In the genomic region with DNA sequence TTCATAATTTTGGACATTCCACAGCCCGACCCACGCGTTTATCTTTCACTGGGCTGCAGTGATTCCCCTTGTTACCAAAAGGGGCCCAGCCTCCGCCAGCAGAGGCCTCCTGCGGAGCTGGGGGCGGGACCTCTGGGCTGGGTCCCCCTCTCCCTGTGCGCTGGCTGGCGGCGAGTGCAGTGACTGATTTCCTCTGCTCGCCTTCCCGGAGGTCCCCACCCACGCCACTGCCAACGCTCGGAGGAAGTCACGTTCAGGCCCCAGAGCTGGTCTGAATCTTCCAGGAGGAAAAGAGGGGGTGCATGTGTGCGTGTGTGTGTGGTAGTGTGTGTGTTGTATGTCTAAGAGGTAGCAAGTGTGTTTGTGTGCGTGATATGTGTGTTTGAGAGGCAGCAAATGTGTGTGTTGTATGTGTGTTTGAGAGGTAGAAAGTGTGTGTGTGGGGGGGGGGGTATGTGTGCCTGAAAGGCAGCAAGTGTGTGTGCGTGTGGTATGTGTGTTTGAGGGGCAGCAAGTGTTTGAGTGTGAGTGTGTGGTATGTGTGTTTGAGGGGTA, we compare ENCODE assay signal across 8 cellular contexts. TPM values are rescaled to one million over a fixed set of nuclear protein-coding genes. Genes with fewer than 3 reads are reported as not detected.
A peak's percentile ranks its signal among the peaks of the same experiment; 100 is the strongest.
DNase-seq lines count a peak whose midpoint lies in the region; ATAC-seq, FAIRE-seq and TF ChIP-seq lines count a peak whose summit lies in the region.

No MANE protein-coding gene starts in this region.

- peak; percentile 76 for FAIRE-seq in HTR-8/SVneo (lab: Jason Lieb, UNC)

- H3K4me1 ChIP-seq in rectal smooth muscle tissue (ENCODE audit: control insufficient read depth, insufficient read depth, low read length) (no peaks in the 10 kb centered on the region), upper lobe of right lung (peaks cover 9% of the 10 kb centered on the region)

- H3K36me3 Mint-ChIP-seq in activated T-cell treated with anti-CD3 and anti-CD28 coated beads, Interleukin-2, amount 50 U/mL, for 24 hours (ENCODE audit: low read depth) = no peaks in the 10 kb centered on the region

- DNase-seq in HTR-8/SVneo (ENCODE audit: insufficient read length, low spot score) = peak; percentile 70
- peak; percentile 81 for DNase-seq in activated T-cell treated with anti-CD3 and anti-CD28 coated beads, Interleukin-2, amount 50 U/mL, for 24 hours
- DNase-seq in fibroblast of the aortic adventitia (ENCODE audit: low read depth) = peak; percentile 43
- peak; percentile 90 for DNase-seq in upper lobe of right lung
- no peak for DNase-seq in SHP77 treated with DMSO at 0.1 percent for 48 hours (lab: John Stamatoyannopoulos, UW)
- no peak for DNase-seq in SW480 (ENCODE audit: low spot score)
- DNase-seq in SKM-1 (lab: John Stamatoyannopoulos, UW; ENCODE audit: unreplicated experiment) = no peak

- H3K27me3 ChIP-seq in rectal smooth muscle tissue (ENCODE audit: control insufficient read depth, insufficient read depth, low read length) (no peaks in the 10 kb centered on the region), upper lobe of right lung (no peaks in the 10 kb centered on the region)

- H3K27ac Mint-ChIP-seq in activated T-cell treated with anti-CD3 and anti-CD28 coated beads, Interleukin-2, amount 50 U/mL, for 24 hours = peak overlapping the region; percentile 89

- H3K9me3 Mint-ChIP-seq in activated T-cell treated with anti-CD3 and anti-CD28 coated beads, Interleukin-2, amount 50 U/mL, for 24 hours = no peaks in the 10 kb centered on the region

- H3K4me1 Mint-ChIP-seq in activated T-cell treated with anti-CD3 and anti-CD28 coated beads, Interleukin-2, amount 50 U/mL, for 24 hours (ENCODE audit: low read depth) = peaks cover 44% of the 10 kb centered on the region

- H3K27ac ChIP-seq in rectal smooth muscle tissue (ENCODE audit: low read depth, low read length) (peak overlapping the region; percentile 17), upper lobe of right lung (peak overlapping the region; percentile 93)

- H3K9ac ChIP-seq in rectal smooth muscle tissue (ENCODE audit: low read length) = no peak overlapping the region

- peak overlapping the region; percentile 73 for H3K4me3 Mint-ChIP-seq in activated T-cell treated with anti-CD3 and anti-CD28 coated beads, Interleukin-2, amount 50 U/mL, for 24 hours

- H3K9me3 ChIP-seq in upper lobe of right lung = peaks cover 3% of the 10 kb centered on the region

- H3K36me3 ChIP-seq in rectal smooth muscle tissue (ENCODE audit: control insufficient read depth, insufficient read depth, low read length) (no peaks in the 10 kb centered on the region), upper lobe of right lung (no peaks in the 10 kb centered on the region)

- no peak for TF ChIP-seq CTCF in fibroblast of the aortic adventitia (IDR thresholded peaks at IDR 0.05; ENCODE audit: insufficient read depth, low read length)
- TF ChIP-seq CTCF in upper lobe of right lung (IDR thresholded peaks at IDR 0.05) = peak; percentile 23

- H3K27me3 Mint-ChIP-seq in activated T-cell treated with anti-CD3 and anti-CD28 coated beads, Interleukin-2, amount 50 U/mL, for 24 hours = no peaks in the 10 kb centered on the region

- peak; percentile 71 for ATAC-seq in upper lobe of right lung

- intact Hi-C loops in upper lobe of right lung (cut with DNase I) = no loop called here

- peak overlapping the region; percentile 11 for H3K4me3 ChIP-seq in fibroblast of the aortic adventitia (ENCODE audit: low read depth, low read length)
- no peak overlapping the region for H3K4me3 ChIP-seq in rectal smooth muscle tissue (ENCODE audit: low read length)
- H3K4me3 ChIP-seq in upper lobe of right lung = peak overlapping the region; percentile 65

RNA-seq across cellular contexts. Expression of a gene that starts 35.0 kb away (rescaled TPM):
- 159 and 255 TPM in 2 replicates for total RNA-seq in fibroblast of the aortic adventitia (ENCODE audit: low replicate concordance)
- 152 TPM for total RNA-seq in upper lobe of right lung

Comparison
In these comparisons a context has a peak if more than half of its experiments do, and no peak if none do; other contexts are left out.
1. DNase-seq: peak in HTR-8/SVneo (single experiment), activated T-cell treated with anti-CD3 and anti-CD28 coated beads, Interleukin-2, amount 50 U/mL, for 24 hours (single experiment), fibroblast of the aortic adventitia (single experiment) and upper lobe of right lung (single experiment); none in SHP77 treated with DMSO at 0.1 percent for 48 hours (single experiment), SW480 (single experiment) and SKM-1 (single experiment).